8 cellular contexts compared by ENCODE assay signal in the genomic region with DNA sequence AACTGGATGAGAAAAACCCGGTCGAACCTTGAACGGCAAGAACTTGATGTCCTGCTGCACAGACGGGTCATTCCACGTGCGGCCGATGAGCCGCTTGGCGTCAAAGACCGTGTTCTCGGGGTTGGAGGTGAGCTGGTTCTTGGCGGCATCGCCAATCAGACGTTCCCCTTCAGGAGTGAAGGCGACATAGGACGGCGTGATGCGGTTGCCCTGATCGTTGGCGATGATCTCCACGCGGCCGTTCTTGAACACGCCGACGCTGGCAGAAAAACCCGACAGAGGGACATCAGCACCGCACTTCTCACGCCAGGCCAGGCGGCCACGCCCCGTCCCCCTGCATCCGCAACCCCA. TPM values are rescaled to one million over a fixed set of nuclear protein-coding genes. Genes with fewer than 3 reads are reported as not detected.
DNase-seq lines count a peak whose midpoint lies in the region; ATAC-seq and TF ChIP-seq lines count a peak whose summit lies in the region.

No MANE protein-coding gene starts in this region.

- H3K4me1 Mint-ChIP-seq in nephron progenitor cell: peaks cover 48% of the 10 kb centered on the region

- H3K27me3 Mint-ChIP-seq in nephron progenitor cell (ENCODE audit: low read depth, poor library complexity): peaks cover 6% of the 10 kb centered on the region

- TF ChIP-seq POLR2A in erythroblast (IDR thresholded peaks at IDR 0.05; ENCODE audit: low read length): no peak
- no peak for TF ChIP-seq POLR2A in vagina (IDR thresholded peaks at IDR 0.05)

- intact Hi-C loops in vagina (cut with DNase I): loop anchor here (10.0 kb wide), 1 partner anchor 56 kb away; the partner anchor contains the start of gene PPP6C

- peak overlapping the region; percentile 94 for H3K4me3 Mint-ChIP-seq in nephron progenitor cell

- no peaks in the 10 kb centered on the region for H3K27me3 ChIP-seq in vagina

- H3K27ac Mint-ChIP-seq in nephron progenitor cell: peak overlapping the region; percentile 99

- H3K9me3 ChIP-seq in vagina: no peaks in the 10 kb centered on the region

- peak; percentile 80 for DNase-seq in activated effector memory CD4-positive, alpha-beta T cell treated with anti-CD3 and anti-CD28 coated beads, Interleukin-2, amount 50 U/mL, for 16 hours
- no peak for DNase-seq in activated effector memory CD4-positive, alpha-beta T cell treated with Interleukin-2 at 50 U/mL for 16 hours
- DNase-seq in erythroblast (lab: John Stamatoyannopoulos, UW) (peak; percentile 84 to 91), nephron progenitor cell (no peak), vagina (ENCODE audit: extremely low spot score in 2 of 2) (no peak), NCI-H1092 treated with DMSO at 0.1 percent for 48 hours (lab: John Stamatoyannopoulos, UW) (no peak)

- TF ChIP-seq CTCF in WI38 (IDR thresholded peaks at IDR 0.05; ENCODE audit: low read depth, low read length) (no peak), nephron progenitor cell (IDR thresholded peaks at IDR 0.05) (no peak), vagina (IDR thresholded peaks at IDR 0.05) (no peak)

- peak overlapping the region; percentile 90 for H3K27ac ChIP-seq in vagina

- peaks cover 3 to 40% of the 10 kb centered on the region in 2 donors for H3K36me3 ChIP-seq in vagina

- H3K4me3 ChIP-seq in WI38 (ENCODE audit: low read depth, low read length) (peak overlapping the region; percentile 97), vagina (peak overlapping the region; percentile 88 to 96)

- peak; percentile 11 for ATAC-seq in HG03175 (IDR thresholded peaks at IDR 0.05; ENCODE audit: unreplicated experiment)

- peaks cover 56% of the 10 kb centered on the region for H3K4me1 ChIP-seq in vagina

- no peaks in the 10 kb centered on the region for H3K9me3 Mint-ChIP-seq in nephron progenitor cell

- peaks cover 52% of the 10 kb centered on the region for H3K36me3 Mint-ChIP-seq in nephron progenitor cell (ENCODE audit: low read depth)

RNA-seq across cellular contexts. Expression of gene HSPA5, which starts 0.5 kb away (rescaled TPM):
- total RNA-seq in vagina: 88.4 TPM

RNA-seq across cellular contexts. Expression of gene GAPVD1, which starts 21.0 kb away (rescaled TPM):
- 54.8 TPM for total RNA-seq in vagina

RNA-seq across cellular contexts. Expression of gene RABEPK, which starts 40.3 kb away (rescaled TPM):
- 14.7 TPM for total RNA-seq in vagina

RNA-seq across cellular contexts. Expression of gene PPP6C, which starts 51.0 kb away (rescaled TPM):
- total RNA-seq in vagina: 26.8 TPM

Comparison
In these comparisons a context has a peak if more than half of its experiments do, and no peak if none do; other contexts are left out.
1. DNase-seq: peak in activated effector memory CD4-positive, alpha-beta T cell treated with anti-CD3 and anti-CD28 coated beads, Interleukin-2, amount 50 U/mL, for 16 hours (single experiment) and erythroblast (2 of 2); none in activated effector memory CD4-positive, alpha-beta T cell treated with Interleukin-2 at 50 U/mL for 16 hours (single experiment), nephron progenitor cell (single experiment), vagina (0 of 2) and NCI-H1092 treated with DMSO at 0.1 percent for 48 hours (single experiment).